Comparison of ENCODE assay signal across 19 cellular contexts in genomic region chr10:110885932-110886674, GRCh38. TPM values are rescaled to one million over a fixed set of nuclear protein-coding genes. Genes with fewer than 3 reads are reported as not detected.
DNase-seq lines count a peak whose midpoint lies in the region; ATAC-seq, FAIRE-seq and TF ChIP-seq lines count a peak whose summit lies in the region.
"Had no signal": no experiment of that assay in that cellular context is flagged by ENCODE, and none has a peak within 500 bp of the region (broad histone marks: within the 10 kb centered on the region; RNA-seq: fewer than 3 reads in every experiment).

No MANE protein-coding gene starts in this region.

- no peak for ATAC-seq in CD4-positive, CD25-positive, alpha-beta regulatory T cell (ENCODE audit: low read depth in 2 of 2)
- no peak for ATAC-seq in activated naive CD8-positive, alpha-beta T cell treated with anti-CD3 and anti-CD28 coated beads, Interleukin-2, amount 50 U/mL, for 24 hours
- peak in 1 of 3 donors; percentile 25 for ATAC-seq in natural killer cell
- ATAC-seq in GM21825 (IDR thresholded peaks at IDR 0.05; ENCODE audit: unreplicated experiment) = no peak
- ATAC-seq: GM23338 had no signal

- H3K27ac Mint-ChIP-seq in CD4-positive, CD25-positive, alpha-beta regulatory T cell = peak overlapping the region; percentile 8 to 27 (median 10)
- H3K27ac Mint-ChIP-seq in activated naive CD8-positive, alpha-beta T cell treated with anti-CD3 and anti-CD28 coated beads, Interleukin-2, amount 50 U/mL, for 24 hours = peak overlapping the region; percentile 57
- H3K27ac Mint-ChIP-seq in natural killer cell = peak overlapping the region; percentile 0 to 9
- H3K27ac Mint-ChIP-seq in activated T-helper 2 cell treated with anti-CD3 and anti-CD28 coated beads, Interferon-gamma antibody, Interleukin-2, Interleukin-4, amounts not matched to agents 10 μg/mL and 5 μg/mL and 100 μg/mL, durations not matched to agents 14 hours and 24 hours and 36 hours = no peak overlapping the region
- H3K27ac Mint-ChIP-seq: GM23338 had no signal

- peak overlapping the region in 2 of 4 donors; percentile 4 to 31 for H3K4me3 Mint-ChIP-seq in CD4-positive, CD25-positive, alpha-beta regulatory T cell
- H3K4me3 Mint-ChIP-seq in activated naive CD8-positive, alpha-beta T cell treated with anti-CD3 and anti-CD28 coated beads, Interleukin-2, amount 50 U/mL, for 24 hours = peak overlapping the region; percentile 15
- no peak overlapping the region for H3K4me3 Mint-ChIP-seq in natural killer cell
- no peak overlapping the region for H3K4me3 Mint-ChIP-seq in activated T-helper 2 cell treated with anti-CD3 and anti-CD28 coated beads, Interferon-gamma antibody, Interleukin-2, Interleukin-4, amounts not matched to agents 10 μg/mL and 5 μg/mL and 100 μg/mL, durations not matched to agents 14 hours and 24 hours and 36 hours (ENCODE audit: low read depth)
- H3K4me3 Mint-ChIP-seq: GM23338 had no signal

- H3K4me1 Mint-ChIP-seq in CD4-positive, CD25-positive, alpha-beta regulatory T cell = peaks cover 23 to 66% (median 36%) of the 10 kb centered on the region in 4 donors
- H3K4me1 Mint-ChIP-seq in activated naive CD8-positive, alpha-beta T cell treated with anti-CD3 and anti-CD28 coated beads, Interleukin-2, amount 50 U/mL, for 24 hours = peaks cover 58% of the 10 kb centered on the region
- peaks cover 25 to 28% of the 10 kb centered on the region in 2 donors for H3K4me1 Mint-ChIP-seq in natural killer cell
- peaks cover 20% of the 10 kb centered on the region for H3K4me1 Mint-ChIP-seq in activated T-helper 2 cell treated with anti-CD3 and anti-CD28 coated beads, Interferon-gamma antibody, Interleukin-2, Interleukin-4, amounts not matched to agents 10 μg/mL and 5 μg/mL and 100 μg/mL, durations not matched to agents 14 hours and 24 hours and 36 hours (ENCODE audit: low read depth)
- H3K4me1 Mint-ChIP-seq: GM23338 had no signal

- peaks cover 89% of the 10 kb centered on the region for H3K36me3 ChIP-seq in CD4-positive, CD25-positive, alpha-beta regulatory T cell (ENCODE audit: control insufficient read depth, insufficient read depth, low read length)

- no peaks in the 10 kb centered on the region for H3K27me3 ChIP-seq in CD4-positive, CD25-positive, alpha-beta regulatory T cell (ENCODE audit: control insufficient read depth, insufficient read depth, low read length)
- H3K27me3 ChIP-seq: vagina had no signal

- H3K27me3 Mint-ChIP-seq in CD4-positive, CD25-positive, alpha-beta regulatory T cell = no peaks in the 10 kb centered on the region
- H3K27me3 Mint-ChIP-seq in activated naive CD8-positive, alpha-beta T cell treated with anti-CD3 and anti-CD28 coated beads, Interleukin-2, amount 50 U/mL, for 24 hours = no peaks in the 10 kb centered on the region
- no peaks in the 10 kb centered on the region for H3K27me3 Mint-ChIP-seq in natural killer cell (ENCODE audit: low read depth in 2 of 2)
- no peaks in the 10 kb centered on the region for H3K27me3 Mint-ChIP-seq in activated T-helper 2 cell treated with anti-CD3 and anti-CD28 coated beads, Interferon-gamma antibody, Interleukin-2, Interleukin-4, amounts not matched to agents 10 μg/mL and 5 μg/mL and 100 μg/mL, durations not matched to agents 14 hours and 24 hours and 36 hours (ENCODE audit: low read depth)

- no peaks in the 10 kb centered on the region for H3K9me3 Mint-ChIP-seq in CD4-positive, CD25-positive, alpha-beta regulatory T cell
- no peaks in the 10 kb centered on the region for H3K9me3 Mint-ChIP-seq in activated naive CD8-positive, alpha-beta T cell treated with anti-CD3 and anti-CD28 coated beads, Interleukin-2, amount 50 U/mL, for 24 hours
- H3K9me3 Mint-ChIP-seq in natural killer cell = no peaks in the 10 kb centered on the region
- H3K9me3 Mint-ChIP-seq in activated T-helper 2 cell treated with anti-CD3 and anti-CD28 coated beads, Interferon-gamma antibody, Interleukin-2, Interleukin-4, amounts not matched to agents 10 μg/mL and 5 μg/mL and 100 μg/mL, durations not matched to agents 14 hours and 24 hours and 36 hours = no peaks in the 10 kb centered on the region
- H3K9me3 Mint-ChIP-seq: GM23338 had no signal

- TF ChIP-seq CTCF in natural killer cell (IDR thresholded peaks at IDR 0.05) (no peak), D721Med (IDR thresholded peaks at IDR 0.05; ENCODE audit: insufficient read depth, missing control alignments) (no peak)

- intact Hi-C loops in natural killer cell (cut with micrococcal nuclease) = no loop called here
- intact Hi-C loops in activated T-helper 2 cell treated with anti-CD3 and anti-CD28 coated beads, Interferon-gamma antibody, Interleukin-2, Interleukin-4, amounts not matched to agents 10 μg/mL and 5 μg/mL and 100 μg/mL, durations not matched to agents 14 hours and 24 hours and 36 hours (cut with micrococcal nuclease) = no loop called here

- TF ChIP-seq POLR2A in GM12891 (IDR thresholded peaks at IDR 0.05; ENCODE audit: low read depth, low read length) = no peak

- no peak for DNase-seq in CD4-positive, CD25-positive, alpha-beta regulatory T cell
- no peak for DNase-seq in GM12891 (ENCODE audit: insufficient read length, low spot score)
- no peak for DNase-seq in activated naive CD8-positive, alpha-beta T cell treated with anti-CD3 and anti-CD28 coated beads, Interleukin-2, amount 50 U/mL, for 24 hours
- no peak for DNase-seq in natural killer cell
- no peak for DNase-seq in D721Med (ENCODE audit: insufficient read length, low spot score)
- DNase-seq in activated T-helper 2 cell treated with anti-CD3 and anti-CD28 coated beads, Interferon-gamma antibody, Interleukin-2, Interleukin-4, amounts not matched to agents 10 μg/mL and 5 μg/mL and 100 μg/mL, durations not matched to agents 14 hours and 24 hours and 36 hours (ENCODE audit: low spot score) = no peak
- DNase-seq: activated effector memory CD4-positive, alpha-beta T cell treated with anti-CD3 and anti-CD28 coated beads, Interleukin-2, amount 50 U/mL, for 16 hours; caudate nucleus; GDM1; KG1; kidney; NCI-H1436; stimulated activated CD4-positive, alpha-beta T cell treated with anti-CD3 and anti-CD28 coated beads, Interleukin-2, amount 100 ng/mL, for 24 hours; stimulated activated CD8-positive, alpha-beta memory T cell treated with anti-CD3 and anti-CD28 coated beads, Interleukin-4, amount 100 ng/mL, for 48 hours; T-helper 1 cell had no signal

- H3K4me1 ChIP-seq in CD4-positive, CD25-positive, alpha-beta regulatory T cell (ENCODE audit: control insufficient read depth, insufficient read depth, low read length, poor library complexity, severe bottlenecking) = peaks cover 26% of the 10 kb centered on the region

- peaks cover 54% of the 10 kb centered on the region for H3K36me3 Mint-ChIP-seq in CD4-positive, CD25-positive, alpha-beta regulatory T cell
- H3K36me3 Mint-ChIP-seq in activated naive CD8-positive, alpha-beta T cell treated with anti-CD3 and anti-CD28 coated beads, Interleukin-2, amount 50 U/mL, for 24 hours (ENCODE audit: low read depth) = peaks cover 40% of the 10 kb centered on the region
- H3K36me3 Mint-ChIP-seq in natural killer cell = peaks cover 36% of the 10 kb centered on the region
- peaks cover 67% of the 10 kb centered on the region for H3K36me3 Mint-ChIP-seq in activated T-helper 2 cell treated with anti-CD3 and anti-CD28 coated beads, Interferon-gamma antibody, Interleukin-2, Interleukin-4, amounts not matched to agents 10 μg/mL and 5 μg/mL and 100 μg/mL, durations not matched to agents 14 hours and 24 hours and 36 hours (ENCODE audit: low read depth)

- H3K9me3 ChIP-seq in CD4-positive, CD25-positive, alpha-beta regulatory T cell (ENCODE audit: control insufficient read depth in 2 of 2, low read length in 2 of 2) = no peaks in the 10 kb centered on the region
- H3K9me3 ChIP-seq: vagina had no signal

- peak overlapping the region; percentile 20 for H3K4me3 ChIP-seq in CD4-positive, CD25-positive, alpha-beta regulatory T cell (ENCODE audit: low read depth, low read length)
- H3K4me3 ChIP-seq: GM23338, vagina had no signal

- H3K27ac ChIP-seq in CD4-positive, CD25-positive, alpha-beta regulatory T cell (ENCODE audit: insufficient read depth, low read length, poor library complexity, severe bottlenecking) = peak overlapping the region; percentile 42
- H3K27ac ChIP-seq: vagina had no signal

- FAIRE-seq in GM12891 (lab: Jason Lieb, UNC) = peak; percentile 58
- FAIRE-seq in D721Med (lab: Jason Lieb, UNC) = no peak
- FAIRE-seq: GM18507, kidney had no signal

TF ChIP-seq in GM12891, 5 proteins besides CTCF, POLR2A, EP300 and RAD21:
- no peak for TF ChIP-seq POU2F2 (IDR thresholded peaks at IDR 0.05; ENCODE audit: low read depth, low read length)
- no peak for TF ChIP-seq PAX5 (IDR thresholded peaks at IDR 0.05; ENCODE audit: insufficient read depth, low read length, severe bottlenecking)
- no peak for TF ChIP-seq POLR2AphosphoS5 (IDR thresholded peaks at IDR 0.05; ENCODE audit: low read depth, low read length)
- no peak for TF ChIP-seq SPI1 (IDR thresholded peaks at IDR 0.05; ENCODE audit: low read depth, low read length)
- TF ChIP-seq TAF1 (IDR thresholded peaks at IDR 0.05; ENCODE audit: low read depth, low read length) = no peak

RNA-seq across cellular contexts. Expression of gene PDCD4, which starts 14.4 kb away (rescaled TPM):
- 213 TPM for total RNA-seq in CD4-positive, CD25-positive, alpha-beta regulatory T cell
- 100 to 1,000 TPM; 167 to 224 (median 195) TPM for polyA plus RNA-seq in CD4-positive, CD25-positive, alpha-beta regulatory T cell
- 287 TPM for polyA plus RNA-seq in GM12891 (2012; ENCODE audit: low read depth, missing spikeins)
- total RNA-seq in natural killer cell = 100 to 1,000 TPM; 199 to 241 (median 222) TPM
- total RNA-seq in activated T-helper 2 cell treated with anti-CD3 and anti-CD28 coated beads, Interferon-gamma antibody, Interleukin-2, Interleukin-4, amounts not matched to agents 10 μg/mL and 5 μg/mL and 100 μg/mL, durations not matched to agents 14 hours and 24 hours and 36 hours = 60.4 and 67.7 TPM in 2 replicates

RNA-seq across cellular contexts. Expression of gene BBIP1, which starts 32.9 kb away (rescaled TPM):
- 42.3 TPM for total RNA-seq in CD4-positive, CD25-positive, alpha-beta regulatory T cell
- polyA plus RNA-seq in CD4-positive, CD25-positive, alpha-beta regulatory T cell = 10 to 100 TPM; 34.1 to 39.8 (median 36.8) TPM
- polyA plus RNA-seq in GM12891 (2012; ENCODE audit: low read depth, missing spikeins) = 19.9 TPM
- total RNA-seq in natural killer cell = 10 to 100 TPM; 27.2 to 58.6 (median 27.7) TPM
- 31.5 and 32.7 TPM in 2 replicates for total RNA-seq in activated T-helper 2 cell treated with anti-CD3 and anti-CD28 coated beads, Interferon-gamma antibody, Interleukin-2, Interleukin-4, amounts not matched to agents 10 μg/mL and 5 μg/mL and 100 μg/mL, durations not matched to agents 14 hours and 24 hours and 36 hours

RNA-seq across cellular contexts. Expression of gene SHOC2, which starts 33.3 kb away (rescaled TPM):
- total RNA-seq in CD4-positive, CD25-positive, alpha-beta regulatory T cell = 91.3 TPM
- 10 to 100 TPM; 62.1 to 68.0 (median 64.1) TPM for polyA plus RNA-seq in CD4-positive, CD25-positive, alpha-beta regulatory T cell
- 24.4 TPM for polyA plus RNA-seq in GM12891 (2012; ENCODE audit: low read depth, missing spikeins)
- total RNA-seq in natural killer cell = 10 to 100 TPM; 81.8 to 87.6 (median 85.7) TPM
- 36.4 and 44.3 TPM in 2 replicates for total RNA-seq in activated T-helper 2 cell treated with anti-CD3 and anti-CD28 coated beads, Interferon-gamma antibody, Interleukin-2, Interleukin-4, amounts not matched to agents 10 μg/mL and 5 μg/mL and 100 μg/mL, durations not matched to agents 14 hours and 24 hours and 36 hours
